In the genomic region with DNA sequence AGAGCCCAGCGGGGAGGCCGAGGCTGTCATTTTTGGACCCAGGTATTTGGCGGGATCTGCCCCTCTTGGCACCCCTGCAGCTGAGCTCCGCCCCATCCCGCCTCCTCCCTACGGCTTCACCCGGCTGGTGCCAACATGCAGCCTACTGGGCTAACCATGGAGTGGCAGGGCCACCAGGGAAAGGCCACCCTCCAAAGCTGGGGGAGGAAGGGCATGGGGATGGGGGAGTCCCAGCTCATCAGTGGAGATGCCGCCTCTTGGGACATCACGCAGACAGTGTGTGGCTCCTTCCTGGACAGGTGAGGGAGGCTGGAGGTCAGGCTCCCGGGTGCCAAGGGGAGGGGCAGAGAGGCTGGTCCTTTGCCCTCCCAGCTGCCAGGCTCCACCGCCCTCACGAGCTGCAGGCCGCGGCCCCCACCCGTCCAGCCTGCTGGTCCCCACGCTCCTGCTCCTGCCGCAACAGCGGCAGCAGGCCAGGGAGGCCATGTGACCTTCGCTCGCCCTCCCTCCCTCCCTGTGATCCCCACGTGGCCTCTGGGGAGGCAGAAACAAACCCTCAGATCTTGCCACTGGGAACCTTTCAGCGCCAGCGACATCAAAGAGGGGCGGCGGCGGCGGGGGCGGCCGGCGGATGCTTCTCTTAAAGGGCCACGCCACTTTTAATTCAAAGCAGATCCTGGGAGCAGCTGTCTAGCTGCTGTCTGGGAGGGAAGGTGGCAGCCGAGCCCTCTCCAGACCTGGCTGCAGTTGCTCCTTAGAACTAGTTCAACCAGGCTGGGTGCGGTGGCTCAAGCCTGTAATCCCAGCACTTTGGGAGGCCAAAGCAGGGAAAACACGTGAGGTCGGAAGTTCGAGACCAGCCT, we compare ENCODE assay signal across 8 cellular contexts.
DNase-seq lines count a peak whose midpoint lies in the region; ATAC-seq and TF ChIP-seq lines count a peak whose summit lies in the region.

No MANE protein-coding gene starts in this region.

- peak; percentile 52 for DNase-seq in NB4 (ENCODE audit: low read depth)
- peak; percentile 97 for DNase-seq in WERI-Rb-1
- peak; percentile 62 to 73 for DNase-seq in T47D (ENCODE audit: low read depth in 1 of 2, low spot score in 1 of 2)
- peak; percentile 61 for DNase-seq in iris pigment epithelial cell (ENCODE audit: low read depth)
- DNase-seq in stimulated activated CD4-positive, alpha-beta T cell treated with anti-CD3 and anti-CD28 coated beads, Interleukin-1b, Interleukin-23, amount 100 ng/mL, for 1 hour (ENCODE audit: low read depth in 2 of 2) = peak; percentile 67 to 78

- H3K36me3 ChIP-seq in WERI-Rb-1 = no peaks in the 10 kb centered on the region; the same call in 1 of the 2 replicates

- H3K4me3 ChIP-seq in NB4 (ENCODE audit: low read depth, low read length) = no peak overlapping the region
- peak overlapping the region; percentile 13 for H3K4me3 ChIP-seq in WERI-Rb-1 (ENCODE audit: low read depth, low read length)

- no peak for TF ChIP-seq POLR2A in NB4 (IDR thresholded peaks at IDR 0.05; ENCODE audit: extremely low read depth, insufficient read length)

- in situ Hi-C loops in T47D (cut with HindIII; ENCODE audit: low pct_unique_long_range_greater_than_20kb, low sequenced_read_pairs) = no loop called here

- H3K27me3 ChIP-seq in WERI-Rb-1 (ENCODE audit: insufficient read depth, low read depth, severe bottlenecking) = no peaks in the 10 kb centered on the region

- H3K27ac ChIP-seq in WERI-Rb-1 = peak overlapping the region; percentile 35

- ATAC-seq in GM19025 (IDR thresholded peaks at IDR 0.05; ENCODE audit: low read depth, unreplicated experiment) (peak; percentile 55), GM21786 (IDR thresholded peaks at IDR 0.05; ENCODE audit: unreplicated experiment) (no peak), HG03457 (IDR thresholded peaks at IDR 0.05; ENCODE audit: unreplicated experiment) (no peak)

- TF ChIP-seq CTCF in NB4 (IDR thresholded peaks at IDR 0.05; ENCODE audit: low read depth, low read length) (no peak), WERI-Rb-1 (IDR thresholded peaks at IDR 0.05; ENCODE audit: low read depth, low read length) (no peak)

- H3K9me3 ChIP-seq in WERI-Rb-1 (ENCODE audit: severe bottlenecking) = no peaks in the 10 kb centered on the region
